16 cellular contexts compared by ENCODE assay signal in genomic region chr21:42461185-42461520, GRCh38. TPM values are rescaled to one million over a fixed set of nuclear protein-coding genes. Genes with fewer than 3 reads are reported as not detected.
DNase-seq lines count a peak whose midpoint lies in the region; ATAC-seq and TF ChIP-seq lines count a peak whose summit lies in the region.
"Had no signal": no experiment of that assay in that cellular context is flagged by ENCODE, and none has a peak within 500 bp of the region (broad histone marks: within the 10 kb centered on the region; RNA-seq: fewer than 3 reads in every experiment).

No MANE protein-coding gene starts in this region.

- WGBS in transverse colon (ENCODE audit: low coverage in 1 of 2), 2 donors, result 53 to 56% methylated on average over 4 to 5 of the region's 5 CpGs
- 69 to 81% (median 79%) methylated on average over 5 of the region's 5 CpGs for WGBS in ovary, 3 donors

- peak overlapping the region in 1 of 2 donors; percentile 76 for H3K9ac ChIP-seq in colonic mucosa (ENCODE audit: low read depth in 2 of 2, low read length in 2 of 2)
- H3K9ac ChIP-seq: GM23248 had no signal

- in situ Hi-C loops in transverse colon (cut with MboI; ENCODE audit: low pct_ligation_motif_present in 1 of 4, low pct_unique_long_range_greater_than_20kb in 1 of 4, low sequenced_read_pairs in 3 of 4), result loop anchor here in 1 of 4 donors (10.0 to 25.0 kb wide), 2 partner anchors 74 to 299 kb away; no protein-coding TSS in a partner anchor

- H3K4me3 Mint-ChIP-seq in activated naive CD4-positive, alpha-beta T cell treated with anti-CD3 and anti-CD28 coated beads, Interleukin-2, amount 50 U/mL, for 24 hours, result peak overlapping the region; percentile 52
- H3K4me3 Mint-ChIP-seq in CD14-positive monocyte, result no peak overlapping the region
- H3K4me3 Mint-ChIP-seq: dendritic cell treated with granulocyte-macrophage colony-stimulating factor and Interleukin-4, amounts not matched to agents 40 ng/mL and 50 ng/mL, for 4 days had no signal

- no peaks in the 10 kb centered on the region for H3K9me3 Mint-ChIP-seq in activated naive CD4-positive, alpha-beta T cell treated with anti-CD3 and anti-CD28 coated beads, Interleukin-2, amount 50 U/mL, for 24 hours
- peaks cover 0 to 3% (median 0%) of the 10 kb centered on the region in 7 donors for H3K9me3 Mint-ChIP-seq in CD14-positive monocyte
- H3K9me3 Mint-ChIP-seq: dendritic cell treated with granulocyte-macrophage colony-stimulating factor and Interleukin-4, amounts not matched to agents 40 ng/mL and 50 ng/mL, for 4 days had no signal

- H3K4me3 ChIP-seq in colonic mucosa, result no peak overlapping the region
- no peak overlapping the region for H3K4me3 ChIP-seq in transverse colon
- H3K4me3 ChIP-seq in ovary, result no peak overlapping the region
- H3K4me3 ChIP-seq: GM23248 had no signal

- no peak for ATAC-seq in GM18909 (IDR thresholded peaks at IDR 0.05; ENCODE audit: poor library complexity, unreplicated experiment)

- no peaks in the 10 kb centered on the region for H3K27me3 ChIP-seq in colonic mucosa
- no peaks in the 10 kb centered on the region for H3K27me3 ChIP-seq in transverse colon
- no peaks in the 10 kb centered on the region for H3K27me3 ChIP-seq in ovary
- H3K27me3 ChIP-seq: neutrophil, spleen had no signal

- H3K4me1 Mint-ChIP-seq in activated naive CD4-positive, alpha-beta T cell treated with anti-CD3 and anti-CD28 coated beads, Interleukin-2, amount 50 U/mL, for 24 hours, result peaks cover 70% of the 10 kb centered on the region
- peaks cover 32% of the 10 kb centered on the region for H3K4me1 Mint-ChIP-seq in CD14-positive monocyte

- H3K36me3 ChIP-seq in colonic mucosa, result no peaks in the 10 kb centered on the region
- no peaks in the 10 kb centered on the region for H3K36me3 ChIP-seq in transverse colon
- no peaks in the 10 kb centered on the region for H3K36me3 ChIP-seq in ovary
- H3K36me3 ChIP-seq: neutrophil, spleen had no signal

- TF ChIP-seq POLR2A in transverse colon (IDR thresholded peaks at IDR 0.05) (no peak), ovary (IDR thresholded peaks at IDR 0.05) (no peak)

- H3K9me3 ChIP-seq in colonic mucosa, result no peaks in the 10 kb centered on the region
- H3K9me3 ChIP-seq in transverse colon, result no peaks in the 10 kb centered on the region
- H3K9me3 ChIP-seq in ovary, result no peaks in the 10 kb centered on the region
- H3K9me3 ChIP-seq: neutrophil, spleen had no signal

- H3K36me3 Mint-ChIP-seq in activated naive CD4-positive, alpha-beta T cell treated with anti-CD3 and anti-CD28 coated beads, Interleukin-2, amount 50 U/mL, for 24 hours, result no peaks in the 10 kb centered on the region
- no peaks in the 10 kb centered on the region for H3K36me3 Mint-ChIP-seq in CD14-positive monocyte

- no peak for DNase-seq in activated naive CD4-positive, alpha-beta T cell treated with anti-CD3 and anti-CD28 coated beads, Interleukin-2, amount 50 U/mL, for 16 hours
- DNase-seq in NCI-H2029 treated with DMSO at 0.1 percent for 48 hours (lab: John Stamatoyannopoulos, UW) (peak; percentile 39), colonic mucosa (peak; percentile 63), transverse colon (peak; percentile 43), CD14-positive monocyte (ENCODE audit: low spot score) (no peak), ovary (no peak)
- DNase-seq: activated gamma-delta T cell treated with Interleukin-2 at 50 U/mL for 16 hours, C1 segment of cervical spinal cord, GM23248, NCI-H2227 treated with DMSO at 0.1 percent for 48 hours had no signal

- intact Hi-C loops in colonic mucosa (cut with DNase I) (no loop called here), transverse colon (cut with DNase I; ENCODE audit: low total_unique reads) (no loop called here), CD14-positive monocyte (cut with micrococcal nuclease) (loop anchor here in 1 of 2 donors (10.0 kb wide), 1 partner anchor 646 kb away; no protein-coding TSS in a partner anchor), ovary (cut with DNase I) (no loop called here)

- H3K4me1 ChIP-seq in colonic mucosa (peaks cover 39% of the 10 kb centered on the region), transverse colon (peaks cover 23 to 78% (median 60%) of the 10 kb centered on the region in 4 donors), ovary (ENCODE audit: insufficient read depth) (no peaks in the 10 kb centered on the region)

- TF ChIP-seq CTCF in colonic mucosa (IDR thresholded peaks at IDR 0.05) (no peak), transverse colon (IDR thresholded peaks at IDR 0.05) (no peak), CD14-positive monocyte (IDR thresholded peaks at IDR 0.05) (no peak), ovary (IDR thresholded peaks at IDR 0.05) (no peak)

- H3K27me3 Mint-ChIP-seq in activated naive CD4-positive, alpha-beta T cell treated with anti-CD3 and anti-CD28 coated beads, Interleukin-2, amount 50 U/mL, for 24 hours, result no peaks in the 10 kb centered on the region
- H3K27me3 Mint-ChIP-seq in CD14-positive monocyte (ENCODE audit: low read depth in 3 of 3), result peaks cover 1 to 6% (median 3%) of the 10 kb centered on the region in 3 donors

- TF ChIP-seq EP300 in transverse colon (IDR thresholded peaks at IDR 0.05; ENCODE audit: low read depth), result no peak
- TF ChIP-seq EP300 in ovary (IDR thresholded peaks at IDR 0.05), result no peak

- peak overlapping the region; percentile 90 for H3K27ac ChIP-seq in colonic mucosa
- H3K27ac ChIP-seq in transverse colon, result peak overlapping the region; percentile 78 to 87 (median 83)
- H3K27ac ChIP-seq in ovary, result no peak overlapping the region
- H3K27ac ChIP-seq: GM23248, neutrophil had no signal

- H3K27ac Mint-ChIP-seq in activated naive CD4-positive, alpha-beta T cell treated with anti-CD3 and anti-CD28 coated beads, Interleukin-2, amount 50 U/mL, for 24 hours, result no peak overlapping the region
- peak overlapping the region in 1 of 7 donors; percentile 61 for H3K27ac Mint-ChIP-seq in CD14-positive monocyte
- H3K27ac Mint-ChIP-seq: dendritic cell treated with granulocyte-macrophage colony-stimulating factor and Interleukin-4, amounts not matched to agents 40 ng/mL and 50 ng/mL, for 4 days had no signal

RNA-seq across cellular contexts. Expression of gene RSPH1, which starts 34.9 kb away (rescaled TPM):
- total RNA-seq in colonic mucosa (1 to 10 TPM; 6.9 to 7.5 TPM), transverse colon (1 to 10 TPM in 3 of 4 donors, under 1 TPM in 1; 0.80 to 10.0 (median 8.0) TPM), ovary (10 to 100 TPM in 1 of 7 donors, 1 to 10 TPM in 5, under 1 TPM in 1; 0.76 to 37.5 (median 2.6) TPM)
- polyA plus RNA-seq in CD14-positive monocyte (not detected), ovary (1 to 10 TPM; 1.1 to 2.5 TPM)
- polyA plus RNA-seq: GM23248 had no signal

RNA-seq across cellular contexts. Expression of gene SLC37A1, which starts 52.5 kb away (rescaled TPM):
- 100 to 1,000 TPM in 1 of 2 donors, 10 to 100 TPM in 1; 98.5 to 118 TPM for total RNA-seq in colonic mucosa
- total RNA-seq in transverse colon, result 100 to 1,000 TPM in 3 of 4 donors, 10 to 100 TPM in 1; 80.8 to 139 (median 117) TPM
- polyA plus RNA-seq in CD14-positive monocyte, result 1 to 10 TPM; 2.7 to 4.3 TPM
- 1 to 10 TPM; 5.6 to 10.0 (median 8.0) TPM for total RNA-seq in ovary
- 1 to 10 TPM; 5.1 to 6.0 TPM for polyA plus RNA-seq in ovary
- total RNA-seq: GM23248 had no signal
- polyA plus RNA-seq: GM23248 had no signal

RNA-seq across cellular contexts. Expression of gene UBASH3A, which starts 57.5 kb away (rescaled TPM):
- 1 to 10 TPM in 1 of 2 donors, under 1 TPM in 1; 0.93 to 1.5 TPM for total RNA-seq in colonic mucosa
- 1 to 10 TPM in 1 of 4 donors, under 1 TPM in 2, not detected in 1; 0.37 to 3.0 (median 0.82) TPM for total RNA-seq in transverse colon
- not detected for polyA plus RNA-seq in CD14-positive monocyte
- under 1 TPM in 5 of 7 donors, not detected in 2; 0.15 to 0.54 (median 0.24) TPM for total RNA-seq in ovary
- under 1 TPM; 0.19 to 0.85 TPM for polyA plus RNA-seq in ovary
- total RNA-seq: GM23248 had no signal
- polyA plus RNA-seq: GM23248, keratinocyte had no signal

Comparison
In these comparisons a context has a peak if more than half of its experiments do, and no peak if none do; other contexts are left out.
1. DNase-seq: peak in NCI-H2029 treated with DMSO at 0.1 percent for 48 hours (single experiment), colonic mucosa (single experiment) and transverse colon (single experiment); none in activated naive CD4-positive, alpha-beta T cell treated with anti-CD3 and anti-CD28 coated beads, Interleukin-2, amount 50 U/mL, for 16 hours (single experiment), CD14-positive monocyte (single experiment) and ovary (0 of 5).
2. H3K27ac ChIP-seq: peak in colonic mucosa (single experiment) and transverse colon (4 of 4); none in ovary (0 of 2).
3. RNA of gene SLC37A1, which starts 52.5 kb away (total RNA-seq): 80.8 to 139 TPM in transverse colon and 98.5 to 118 TPM in colonic mucosa; 5.6 to 10.0 TPM in ovary; every median in the first group is over 4 times any median in the second.